Comparison of ENCODE assay signal across 12 cellular contexts in the genomic region with DNA sequence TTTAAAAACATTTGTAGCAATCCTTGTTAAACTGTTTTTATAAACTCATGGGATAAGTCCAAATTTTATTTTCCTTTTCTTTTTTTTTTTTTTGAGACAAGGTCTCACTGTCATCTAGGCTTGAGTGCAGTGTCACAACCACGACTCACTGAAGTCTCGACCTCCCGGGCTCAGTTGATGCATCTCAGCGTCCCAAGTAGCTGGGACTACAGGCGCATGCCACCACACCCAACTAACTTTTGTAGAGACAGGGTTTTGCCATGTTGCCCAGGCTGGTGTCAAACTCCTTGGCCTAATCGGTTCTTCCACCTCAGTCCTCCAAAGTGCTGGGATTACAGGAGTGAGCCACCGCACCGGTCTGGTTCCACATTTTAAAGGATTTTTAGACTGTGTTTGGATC. TPM values are rescaled to one million over a fixed set of nuclear protein-coding genes. Genes with fewer than 3 reads are reported as not detected.
DNase-seq lines count a peak whose midpoint lies in the region; ATAC-seq, FAIRE-seq and TF ChIP-seq lines count a peak whose summit lies in the region.
"Had no signal": no experiment of that assay in that cellular context is flagged by ENCODE, and none has a peak within 500 bp of the region (broad histone marks: within the 10 kb centered on the region; RNA-seq: fewer than 3 reads in every experiment).

No MANE protein-coding gene starts in this region.

- DNase-seq in CD14-positive monocyte (ENCODE audit: low spot score): no peak
- no peak for DNase-seq in GM23338 (ENCODE audit: low spot score)
- DNase-seq in activated naive CD8-positive, alpha-beta T cell treated with anti-CD3 and anti-CD28 coated beads, Interleukin-2, amount 50 U/mL, for 24 hours: no peak
- DNase-seq in natural killer cell treated with Interleukin-12 subunit alpha and Interleukin-12 subunit beta and Interleukin-15 and Interleukin-18, amount 100 ng/mL, for 72 hours (ENCODE audit: low spot score): no peak
- no peak for DNase-seq in prostate gland (ENCODE audit: low spot score)
- DNase-seq in frontal cortex (ENCODE audit: low spot score in 2 of 2): no peak
- DNase-seq: brain microvascular endothelial cell; COR-L47; stimulated activated CD4-positive, alpha-beta T cell treated with anti-CD3 and anti-CD28 coated beads, Interleukin-4, amount 100 ng/mL, for 1 hour; substantia nigra had no signal

- no peaks in the 10 kb centered on the region for H3F3A ChIP-seq in GM23338 (replicated peaks; ENCODE audit: low read depth)

- H3K4me1 Mint-ChIP-seq in CD14-positive monocyte (peaks cover 67% of the 10 kb centered on the region), GM23338 (peaks cover 43% of the 10 kb centered on the region)
- peaks cover 90% of the 10 kb centered on the region for H3K4me1 Mint-ChIP-seq in activated naive CD8-positive, alpha-beta T cell treated with anti-CD3 and anti-CD28 coated beads, Interleukin-2, amount 50 U/mL, for 24 hours
- H3K4me1 Mint-ChIP-seq in natural killer cell treated with Interleukin-12 subunit alpha and Interleukin-12 subunit beta and Interleukin-15 and Interleukin-18, amount 100 ng/mL, for 72 hours (ENCODE audit: low read depth in 2 of 2): peaks cover 65 to 74% of the 10 kb centered on the region in 2 donors

- no peak for TF ChIP-seq POLR2A in prostate gland (IDR thresholded peaks at IDR 0.05)

- H4K20me1 ChIP-seq in GM23338 (replicated peaks; ENCODE audit: insufficient read depth): peaks cover 24% of the 10 kb centered on the region

- no peak overlapping the region for H3K4me3 ChIP-seq in GM23338
- no peak overlapping the region for H3K4me3 ChIP-seq in prostate gland

- H3K4me2 ChIP-seq in GM23338: peak overlapping the region; percentile 39

- H3K9me3 Mint-ChIP-seq in CD14-positive monocyte: peaks cover 0 to 5% (median 0%) of the 10 kb centered on the region in 7 donors
- H3K9me3 Mint-ChIP-seq in GM23338: no peaks in the 10 kb centered on the region
- H3K9me3 Mint-ChIP-seq in activated naive CD8-positive, alpha-beta T cell treated with anti-CD3 and anti-CD28 coated beads, Interleukin-2, amount 50 U/mL, for 24 hours: no peaks in the 10 kb centered on the region
- H3K9me3 Mint-ChIP-seq in natural killer cell treated with Interleukin-12 subunit alpha and Interleukin-12 subunit beta and Interleukin-15 and Interleukin-18, amount 100 ng/mL, for 72 hours: no peaks in the 10 kb centered on the region

- H3K4me3 Mint-ChIP-seq in CD14-positive monocyte: no peak overlapping the region
- H3K4me3 Mint-ChIP-seq in GM23338: no peak overlapping the region
- H3K4me3 Mint-ChIP-seq in activated naive CD8-positive, alpha-beta T cell treated with anti-CD3 and anti-CD28 coated beads, Interleukin-2, amount 50 U/mL, for 24 hours: peak overlapping the region; percentile 30
- peak overlapping the region; percentile 77 for H3K4me3 Mint-ChIP-seq in natural killer cell treated with Interleukin-12 subunit alpha and Interleukin-12 subunit beta and Interleukin-15 and Interleukin-18, amount 100 ng/mL, for 72 hours

- peak overlapping the region; percentile 75 for H3K27ac ChIP-seq in GM23338 (ENCODE audit: low read depth)
- no peak overlapping the region for H3K27ac ChIP-seq in prostate gland
- H3K27ac ChIP-seq: brain microvascular endothelial cell had no signal

- H3K27me3 ChIP-seq in GM23338 (ENCODE audit: insufficient read depth): no peaks in the 10 kb centered on the region
- no peaks in the 10 kb centered on the region for H3K27me3 ChIP-seq in prostate gland (replicated peaks; ENCODE audit: insufficient read depth)
- H3K27me3 ChIP-seq: brain microvascular endothelial cell had no signal

- H3K27ac Mint-ChIP-seq in CD14-positive monocyte (peak overlapping the region in 6 of 7 donors; percentile 1 to 81 (median 25)), GM23338 (peak overlapping the region; percentile 19)
- H3K27ac Mint-ChIP-seq in activated naive CD8-positive, alpha-beta T cell treated with anti-CD3 and anti-CD28 coated beads, Interleukin-2, amount 50 U/mL, for 24 hours: peak overlapping the region; percentile 63
- H3K27ac Mint-ChIP-seq in natural killer cell treated with Interleukin-12 subunit alpha and Interleukin-12 subunit beta and Interleukin-15 and Interleukin-18, amount 100 ng/mL, for 72 hours: peak overlapping the region; percentile 66 to 99

- no peaks in the 10 kb centered on the region for H3K9me2 ChIP-seq in GM23338 (ENCODE audit: insufficient read depth)

- peaks cover 34% of the 10 kb centered on the region for H3K4me1 ChIP-seq in GM23338 (ENCODE audit: insufficient read depth)
- no peaks in the 10 kb centered on the region for H3K4me1 ChIP-seq in prostate gland (replicated peaks)

- WGBS in prostate gland: 89% methylated on average over 8 of the region's 8 CpGs

- H3K36me3 Mint-ChIP-seq in CD14-positive monocyte: peaks cover 22 to 54% of the 10 kb centered on the region in 2 donors
- peaks cover 12% of the 10 kb centered on the region; the same call in 2 of the 3 replicates for H3K36me3 Mint-ChIP-seq in GM23338 (ENCODE audit: low read depth)
- H3K36me3 Mint-ChIP-seq in activated naive CD8-positive, alpha-beta T cell treated with anti-CD3 and anti-CD28 coated beads, Interleukin-2, amount 50 U/mL, for 24 hours (ENCODE audit: low read depth): peaks cover 47% of the 10 kb centered on the region
- H3K36me3 Mint-ChIP-seq in natural killer cell treated with Interleukin-12 subunit alpha and Interleukin-12 subunit beta and Interleukin-15 and Interleukin-18, amount 100 ng/mL, for 72 hours: peaks cover 18% of the 10 kb centered on the region

- H2AFZ ChIP-seq in GM23338: no peak overlapping the region

- peaks cover 100% of the 10 kb centered on the region for H3K79me2 ChIP-seq in GM23338 (replicated peaks; ENCODE audit: insufficient read depth)

- intact Hi-C loops in CD14-positive monocyte (cut with micrococcal nuclease): no loop called here
- intact Hi-C loops in prostate gland (cut with DNase I): no loop called here

- H3K36me3 ChIP-seq in GM23338 (ENCODE audit: insufficient read depth): no peaks in the 10 kb centered on the region
- H3K36me3 ChIP-seq in prostate gland: no peaks in the 10 kb centered on the region

- peak; percentile 67 for ATAC-seq in GM23338
- ATAC-seq in activated naive CD8-positive, alpha-beta T cell treated with anti-CD3 and anti-CD28 coated beads, Interleukin-2, amount 50 U/mL, for 24 hours: no peak
- no peak for ATAC-seq in natural killer cell treated with Interleukin-12 subunit alpha and Interleukin-12 subunit beta and Interleukin-15 and Interleukin-18, amount 100 ng/mL, for 72 hours
- ATAC-seq in GM21576 (IDR thresholded peaks at IDR 0.05; ENCODE audit: unreplicated experiment): no peak

- TF ChIP-seq CTCF in CD14-positive monocyte (IDR thresholded peaks at IDR 0.05) (no peak), GM23338 (conservative IDR thresholded peaks at IDR 0.05; ENCODE audit: low read depth in 2 of 2) (no peak), prostate gland (IDR thresholded peaks at IDR 0.05) (no peak)

- no peaks in the 10 kb centered on the region for H3K9me3 ChIP-seq in prostate gland

- H3K27me3 Mint-ChIP-seq in CD14-positive monocyte (ENCODE audit: low read depth in 3 of 3) (peaks cover 0 to 3% (median 1%) of the 10 kb centered on the region in 3 donors), GM23338 (ENCODE audit: insufficient read depth, low read depth, poor library complexity) (peaks cover 3% of the 10 kb centered on the region)
- H3K27me3 Mint-ChIP-seq in activated naive CD8-positive, alpha-beta T cell treated with anti-CD3 and anti-CD28 coated beads, Interleukin-2, amount 50 U/mL, for 24 hours: no peaks in the 10 kb centered on the region
- no peaks in the 10 kb centered on the region for H3K27me3 Mint-ChIP-seq in natural killer cell treated with Interleukin-12 subunit alpha and Interleukin-12 subunit beta and Interleukin-15 and Interleukin-18, amount 100 ng/mL, for 72 hours

- no peak for FAIRE-seq in frontal cortex (lab: Jason Lieb, UNC)
- FAIRE-seq: endothelial cell of umbilical vein had no signal

TF ChIP-seq in GM23338, 12 proteins besides CTCF, POLR2A, EP300 and RAD21 (continues in another document):
- TF ChIP-seq CREB1 (CRISPR knock-in tag; IDR thresholded peaks at IDR 0.05; ENCODE audit: low read depth) (no peak), STAT1 (IDR thresholded peaks at IDR 0.05; ENCODE audit: unreplicated experiment) (no peak), ZNF114 (CRISPR knock-in tag; IDR thresholded peaks at IDR 0.05) (no peak), EZH2phosphoT487 (IDR thresholded peaks at IDR 0.05; ENCODE audit: unreplicated experiment) (no peak), NANOG (IDR thresholded peaks at IDR 0.05; ENCODE audit: borderline replicate concordance) (no peak), ZNF331 (CRISPR knock-in tag; IDR thresholded peaks at IDR 0.05; ENCODE audit: low read depth) (no peak)
- TF ChIP-seq, protein P1, sequence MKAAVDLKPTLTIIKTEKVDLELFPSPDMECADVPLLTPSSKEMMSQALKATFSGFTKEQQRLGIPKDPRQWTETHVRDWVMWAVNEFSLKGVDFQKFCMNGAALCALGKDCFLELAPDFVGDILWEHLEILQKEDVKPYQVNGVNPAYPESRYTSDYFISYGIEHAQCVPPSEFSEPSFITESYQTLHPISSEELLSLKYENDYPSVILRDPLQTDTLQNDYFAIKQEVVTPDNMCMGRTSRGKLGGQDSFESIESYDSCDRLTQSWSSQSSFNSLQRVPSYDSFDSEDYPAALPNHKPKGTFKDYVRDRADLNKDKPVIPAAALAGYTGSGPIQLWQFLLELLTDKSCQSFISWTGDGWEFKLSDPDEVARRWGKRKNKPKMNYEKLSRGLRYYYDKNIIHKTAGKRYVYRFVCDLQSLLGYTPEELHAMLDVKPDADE (IDR thresholded peaks at IDR 0.05): no peak

RNA-seq across cellular contexts. Expression of gene RAP1B, which starts 9.8 kb away (rescaled TPM):
- 100 to 1,000 TPM; 461 to 543 TPM for polyA plus RNA-seq in CD14-positive monocyte
- total RNA-seq in GM23338 (2014; rRNA removed; shearing (Covaris generic)): 122 and 128 TPM in 2 replicates
- polyA plus RNA-seq in GM23338 (2016; fragmentation: Nextera tagmentation; extraction: Ambion mirVana): 76.0 and 90.6 TPM in 2 replicates
- total RNA-seq in natural killer cell treated with Interleukin-12 subunit alpha and Interleukin-12 subunit beta and Interleukin-15 and Interleukin-18, amount 100 ng/mL, for 72 hours: 100 to 1,000 TPM; 328 to 448 TPM
- 100 to 1,000 TPM; 105 to 145 TPM for total RNA-seq in prostate gland
- 66.4 TPM for total RNA-seq in frontal cortex

Comparison
In these comparisons a context has a peak if more than half of its experiments do, and no peak if none do; other contexts are left out.
1. H3K27ac Mint-ChIP-seq: peak in every context shown above with its lines; median percentile 82 in natural killer cell treated with Interleukin-12 subunit alpha and Interleukin-12 subunit beta and Interleukin-15 and Interleukin-18, amount 100 ng/mL, for 72 hours; 63 in activated naive CD8-positive, alpha-beta T cell treated with anti-CD3 and anti-CD28 coated beads, Interleukin-2, amount 50 U/mL, for 24 hours; 25 in CD14-positive monocyte; 19 in GM23338.
2. H3K4me3 Mint-ChIP-seq: peak in activated naive CD8-positive, alpha-beta T cell treated with anti-CD3 and anti-CD28 coated beads, Interleukin-2, amount 50 U/mL, for 24 hours (single experiment) and natural killer cell treated with Interleukin-12 subunit alpha and Interleukin-12 subunit beta and Interleukin-15 and Interleukin-18, amount 100 ng/mL, for 72 hours (single experiment); none in CD14-positive monocyte (0 of 2) and GM23338 (single experiment).